ENCODE assay signal across 18 cellular contexts in the genomic region with DNA sequence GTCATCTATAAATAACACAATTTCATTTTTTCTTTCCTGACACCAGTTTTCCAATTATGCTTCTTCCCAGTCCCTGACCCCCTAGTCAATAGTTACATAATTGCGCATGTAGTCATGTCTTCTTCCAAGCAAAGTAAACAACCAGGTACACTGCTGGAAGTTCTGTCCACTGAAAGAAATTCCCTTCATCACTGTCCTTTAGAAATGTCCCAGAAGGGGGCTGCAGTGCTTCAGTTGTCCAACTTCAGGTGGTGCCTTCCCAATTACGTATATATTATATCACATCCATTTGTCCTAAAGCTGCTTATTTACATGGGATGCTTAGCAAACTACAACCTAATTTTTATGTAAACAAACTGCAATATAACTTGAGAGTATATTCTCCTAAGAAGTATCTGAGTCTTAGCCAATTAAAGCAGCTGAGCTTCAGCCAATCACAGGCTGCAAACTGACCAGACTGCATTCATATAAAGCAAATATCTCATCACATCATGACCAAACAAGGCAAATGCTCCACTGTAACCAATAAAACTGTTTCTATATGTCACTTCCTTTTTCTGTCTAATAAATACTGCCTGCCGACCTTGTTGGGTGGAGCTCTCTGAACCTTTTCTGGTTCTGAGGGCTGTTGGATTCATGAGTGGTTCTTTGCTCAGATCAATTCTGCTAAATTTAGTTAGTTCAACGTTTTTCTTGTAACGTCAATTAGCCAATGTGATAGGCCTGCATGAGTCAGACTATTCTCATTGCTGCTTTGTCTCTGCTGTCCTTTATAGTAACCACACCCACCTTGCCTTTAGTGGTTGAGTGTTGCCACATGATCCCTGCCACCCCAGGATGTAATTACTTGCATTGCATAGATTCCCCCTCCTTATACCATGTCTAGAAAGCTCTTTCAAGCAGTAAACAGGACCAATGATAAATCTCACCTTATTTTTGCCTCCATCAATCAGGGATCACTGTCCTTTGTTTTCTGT.
DNase-seq lines count a peak whose midpoint lies in the region; ATAC-seq and TF ChIP-seq lines count a peak whose summit lies in the region.
"Had no signal": no experiment of that assay in that cellular context is flagged by ENCODE, and none has a peak within 500 bp of the region (broad histone marks: within the 10 kb centered on the region; RNA-seq: fewer than 3 reads in every experiment).

No MANE protein-coding gene starts in this region.

- H2BK120ac ChIP-seq in neuronal stem cell (ENCODE audit: low read depth, low read length): no peak overlapping the region

- no peaks in the 10 kb centered on the region for H4K20me1 ChIP-seq in MM.1S (ENCODE audit: insufficient read depth, low read length)

- H3K4me3 Mint-ChIP-seq in CD4-positive, alpha-beta memory T cell: no peak overlapping the region
- no peak overlapping the region for H3K4me3 Mint-ChIP-seq in natural killer cell treated with Interleukin-12 subunit alpha and Interleukin-12 subunit beta and Interleukin-15 and Interleukin-18, amount 100 ng/mL, for 72 hours

- H3K4me3 ChIP-seq in MM.1S (ENCODE audit: low read length) (no peak overlapping the region), gastroesophageal sphincter (no peak overlapping the region), neuronal stem cell (ENCODE audit: low read length in 2 of 2) (no peak overlapping the region)
- H3K4me3 ChIP-seq in CD4-positive, alpha-beta memory T cell (ENCODE audit: low read length in 2 of 2): no peak overlapping the region
- H3K4me3 ChIP-seq: ascending aorta, ovary had no signal

- no peak overlapping the region for H3K27ac ChIP-seq in MM.1S (ENCODE audit: low read length)
- H3K27ac ChIP-seq in gastroesophageal sphincter: peak overlapping the region in 3 of 4 donors; percentile 28 to 63 (median 31)
- no peak overlapping the region for H3K27ac ChIP-seq in CD4-positive, alpha-beta memory T cell (ENCODE audit: low read depth, low read length)
- no peak overlapping the region for H3K27ac ChIP-seq in neuronal stem cell (replicated peaks; ENCODE audit: low read length)
- H3K27ac ChIP-seq: ascending aorta, ovary had no signal

- intact Hi-C loops in CD4-positive, alpha-beta memory T cell (cut with micrococcal nuclease): no loop called here

- peaks cover 0 to 16% (median 5%) of the 10 kb centered on the region in 8 donors for H3K9me3 Mint-ChIP-seq in CD4-positive, alpha-beta memory T cell
- peaks cover 12% of the 10 kb centered on the region for H3K9me3 Mint-ChIP-seq in natural killer cell treated with Interleukin-12 subunit alpha and Interleukin-12 subunit beta and Interleukin-15 and Interleukin-18, amount 100 ng/mL, for 72 hours

- no peak overlapping the region for H3K18ac ChIP-seq in neuronal stem cell (ENCODE audit: low read length)

- H3K14ac ChIP-seq in neuronal stem cell (ENCODE audit: low read length): no peak overlapping the region

- no peak overlapping the region for H2BK12ac ChIP-seq in neuronal stem cell (ENCODE audit: low read length)

- ATAC-seq in gastroesophageal sphincter: no peak
- no peak for ATAC-seq in natural killer cell treated with Interleukin-12 subunit alpha and Interleukin-12 subunit beta and Interleukin-15 and Interleukin-18, amount 100 ng/mL, for 72 hours

- no peaks in the 10 kb centered on the region for H3K79me1 ChIP-seq in neuronal stem cell (ENCODE audit: low read depth, low read length)

- POLR2A ChIA-PET in CD4-positive, alpha-beta memory T cell (lab: Charles Lee; ENCODE audit: partially characterized antibody): no interaction called here

- H2BK15ac ChIP-seq in neuronal stem cell (ENCODE audit: low read length): no peak overlapping the region

- WGBS in gastroesophageal sphincter (ENCODE audit: low coverage in 1 of 2), 2 donors: 54 to 68% methylated on average over 4 to 5 of the region's 5 CpGs
- WGBS in neuronal stem cell (ENCODE audit: extremely low coverage in 2 of 2, insufficient read length in 2 of 2, insufficient replicate concordance in 1 of 2), 2 donors: no CpG with 5 or more reads among the region's 5 CpGs

- no peak overlapping the region for H4K91ac ChIP-seq in neuronal stem cell (ENCODE audit: low read depth, low read length, poor library complexity)

- H4K8ac ChIP-seq in neuronal stem cell (ENCODE audit: low read depth, low read length): no peak overlapping the region

- H3K9ac ChIP-seq in MM.1S (ENCODE audit: low read length) (no peak overlapping the region), neuronal stem cell (ENCODE audit: low read depth, low read length, poor library complexity) (no peak overlapping the region)

- no peaks in the 10 kb centered on the region for H3F3A ChIP-seq in MM.1S (ENCODE audit: insufficient read depth, low read length)

- H3K9me2 ChIP-seq in MM.1S (replicated peaks; ENCODE audit: insufficient read depth, low read length): no peaks in the 10 kb centered on the region

- H3K9me3 ChIP-seq in MM.1S (replicated peaks; ENCODE audit: insufficient read depth, low read length) (no peaks in the 10 kb centered on the region), gastroesophageal sphincter (peaks cover 0 to 5% (median 0%) of the 10 kb centered on the region in 3 donors), neuronal stem cell (replicated peaks in 1 of 2; ENCODE audit: control insufficient read depth in 2 of 2, insufficient read depth in 1 of 2, low read depth in 1 of 2, low read length in 2 of 2) (no peaks in the 10 kb centered on the region)
- H3K9me3 ChIP-seq in CD4-positive, alpha-beta memory T cell (ENCODE audit: control insufficient read depth in 1 of 2, low read length in 2 of 2): no peaks in the 10 kb centered on the region
- H3K9me3 ChIP-seq: ovary had no signal

- no peak overlapping the region for H2AK5ac ChIP-seq in neuronal stem cell (ENCODE audit: low read depth, low read length)

- no peak overlapping the region for H3K23ac ChIP-seq in neuronal stem cell (ENCODE audit: low read depth, low read length, poor library complexity)

- TF ChIP-seq CTCF in MM.1S (IDR thresholded peaks at IDR 0.05; ENCODE audit: low read length) (no peak), gastroesophageal sphincter (IDR thresholded peaks at IDR 0.05) (no peak)

- no peaks in the 10 kb centered on the region for H3K27me3 Mint-ChIP-seq in CD4-positive, alpha-beta memory T cell
- H3K27me3 Mint-ChIP-seq in natural killer cell treated with Interleukin-12 subunit alpha and Interleukin-12 subunit beta and Interleukin-15 and Interleukin-18, amount 100 ng/mL, for 72 hours: no peaks in the 10 kb centered on the region

- no peaks in the 10 kb centered on the region for H3K4me1 Mint-ChIP-seq in CD4-positive, alpha-beta memory T cell
- no peaks in the 10 kb centered on the region for H3K4me1 Mint-ChIP-seq in natural killer cell treated with Interleukin-12 subunit alpha and Interleukin-12 subunit beta and Interleukin-15 and Interleukin-18, amount 100 ng/mL, for 72 hours (ENCODE audit: low read depth in 2 of 2)

- no peak overlapping the region for H3K4ac ChIP-seq in neuronal stem cell (ENCODE audit: low read length)

- no peaks in the 10 kb centered on the region for H3K79me2 ChIP-seq in MM.1S (ENCODE audit: low read length)

- no peaks in the 10 kb centered on the region for H3K36me3 ChIP-seq in MM.1S (replicated peaks; ENCODE audit: insufficient read depth, low read length)
- no peaks in the 10 kb centered on the region for H3K36me3 ChIP-seq in gastroesophageal sphincter
- H3K36me3 ChIP-seq in CD4-positive, alpha-beta memory T cell (ENCODE audit: insufficient read depth, low read length): no peaks in the 10 kb centered on the region
- no peaks in the 10 kb centered on the region for H3K36me3 ChIP-seq in neuronal stem cell (replicated peaks in 1 of 2; ENCODE audit: control insufficient read depth in 2 of 2, insufficient read depth in 2 of 2, low read length in 2 of 2)
- H3K36me3 ChIP-seq: ascending aorta, ovary had no signal

- H3K27ac Mint-ChIP-seq in CD4-positive, alpha-beta memory T cell: no peak overlapping the region
- H3K27ac Mint-ChIP-seq in natural killer cell treated with Interleukin-12 subunit alpha and Interleukin-12 subunit beta and Interleukin-15 and Interleukin-18, amount 100 ng/mL, for 72 hours: no peak overlapping the region

- no peak for TF ChIP-seq EP300 in gastroesophageal sphincter (IDR thresholded peaks at IDR 0.05)

- CTCF ChIA-PET in CD4-positive, alpha-beta memory T cell (lab: Charles Lee; ENCODE audit: partially characterized antibody): no interaction called here

- DNase-seq in Daoy (ENCODE audit: low read depth) (peak; percentile 3), MM.1S (no peak), SK-MEL-5 (ENCODE audit: low read depth, low spot score) (peak; percentile 20), neuronal stem cell (ENCODE audit: low spot score) (no peak)
- no peak for DNase-seq in CD4-positive, alpha-beta memory T cell
- no peak for DNase-seq in natural killer cell treated with Interleukin-12 subunit alpha and Interleukin-12 subunit beta and Interleukin-15 and Interleukin-18, amount 100 ng/mL, for 72 hours (ENCODE audit: low spot score)
- DNase-seq in stimulated activated CD4-positive, alpha-beta T cell treated with anti-CD3 and anti-CD28 coated beads, Interleukin-4, amount 100 ng/mL, for 24 hours: no peak
- DNase-seq: activated CD4-positive, alpha-beta T cell treated with anti-CD3 and anti-CD28 coated beads for 4 hours; activated CD8-positive, alpha-beta memory T cell treated with anti-CD3 and anti-CD28 coated beads, Interleukin-2, amount 50 U/mL, for 48 hours; Calu3; GOT3; NCI-H1417 treated with DMSO at 0.1 percent for 48 hours; NCI-H2171 treated with DMSO at 0.1 percent for 48 hours; ovary; Right ventricle myocardium superior; stimulated activated CD4-positive, alpha-beta T cell treated with anti-CD3 and anti-CD28 coated beads, Interleukin-2, amount 100 ng/mL, for 24 hours had no signal

- TF ChIP-seq POLR2A in gastroesophageal sphincter (IDR thresholded peaks at IDR 0.05): no peak

- no peaks in the 10 kb centered on the region for H3K27me3 ChIP-seq in MM.1S (replicated peaks; ENCODE audit: insufficient read depth, low read length)
- H3K27me3 ChIP-seq in gastroesophageal sphincter: no peaks in the 10 kb centered on the region
- H3K27me3 ChIP-seq in CD4-positive, alpha-beta memory T cell (ENCODE audit: insufficient read depth, low read length): no peaks in the 10 kb centered on the region
- no peaks in the 10 kb centered on the region for H3K27me3 ChIP-seq in neuronal stem cell (ENCODE audit: control insufficient read depth in 3 of 3, insufficient read depth in 3 of 3, low read depth in 1 of 3, low read length in 3 of 3)
- H3K27me3 ChIP-seq: ascending aorta, ovary had no signal

- peaks cover 4% of the 10 kb centered on the region; the same call in 1 of the 2 replicates for H3K4me1 ChIP-seq in MM.1S (ENCODE audit: low read length)
- peaks cover 0 to 19% (median 0%) of the 10 kb centered on the region in 3 donors for H3K4me1 ChIP-seq in gastroesophageal sphincter
- H3K4me1 ChIP-seq in CD4-positive, alpha-beta memory T cell (ENCODE audit: insufficient read depth, low read length): no peaks in the 10 kb centered on the region
- H3K4me1 ChIP-seq in neuronal stem cell (ENCODE audit: control insufficient read depth in 2 of 2, insufficient read depth in 1 of 2, low read depth in 1 of 2, low read length in 2 of 2): peaks cover 0 to 1% of the 10 kb centered on the region in 2 donors
- H3K4me1 ChIP-seq: ascending aorta had no signal

- in situ Hi-C loops in SK-MEL-5 (cut with HindIII; ENCODE audit: low pct_unique_long_range_greater_than_20kb, low sequenced_read_pairs): no loop called here

- H2BK5ac ChIP-seq in neuronal stem cell (ENCODE audit: low read length): no peak overlapping the region

- H2AFZ ChIP-seq in MM.1S (ENCODE audit: low read length): 0 out of 2 replicates have a peak overlapping the region, but pooled peaks have one; percentile 4
- H2AFZ ChIP-seq in neuronal stem cell (ENCODE audit: low read length): no peak overlapping the region

- H3K36me3 Mint-ChIP-seq in CD4-positive, alpha-beta memory T cell: no peaks in the 10 kb centered on the region
- H3K36me3 Mint-ChIP-seq in natural killer cell treated with Interleukin-12 subunit alpha and Interleukin-12 subunit beta and Interleukin-15 and Interleukin-18, amount 100 ng/mL, for 72 hours: no peaks in the 10 kb centered on the region

- no peak overlapping the region for H3K4me2 ChIP-seq in MM.1S (ENCODE audit: low read depth, low read length)
- no peak overlapping the region for H3K4me2 ChIP-seq in neuronal stem cell (ENCODE audit: insufficient read depth, low read length, poor library complexity, severe bottlenecking)

Comparison
In these comparisons a context has a peak if more than half of its experiments do, and no peak if none do; other contexts are left out.
1. DNase-seq: peak in Daoy (single experiment) and SK-MEL-5 (single experiment); none in MM.1S (single experiment), CD4-positive, alpha-beta memory T cell (0 of 5), natural killer cell treated with Interleukin-12 subunit alpha and Interleukin-12 subunit beta and Interleukin-15 and Interleukin-18, amount 100 ng/mL, for 72 hours (single experiment), stimulated activated CD4-positive, alpha-beta T cell treated with anti-CD3 and anti-CD28 coated beads, Interleukin-4, amount 100 ng/mL, for 24 hours (single experiment) and neuronal stem cell (single experiment).
2. H3K27ac ChIP-seq: peak in gastroesophageal sphincter (3 of 4); none in MM.1S (single experiment), CD4-positive, alpha-beta memory T cell (single experiment) and neuronal stem cell (single experiment).